30 cellular contexts compared by ENCODE assay signal in genomic region chr20:3966571-3966970, GRCh38.
"Had no signal": no experiment of that assay in that cellular context is flagged by ENCODE, and none has a peak within 500 bp of the region (broad histone marks: within the 10 kb centered on the region; RNA-seq: fewer than 3 reads in every experiment).

No MANE protein-coding gene starts in this region.

- H3K4me3 Mint-ChIP-seq: activated CD4-positive, alpha-beta memory T cell treated with anti-CD3 and anti-CD28 coated beads for 36 hours; activated CD4-positive, alpha-beta T cell treated with anti-CD3 and anti-CD28 coated beads for 36 hours; activated CD4-positive, alpha-beta T cell treated with anti-CD3 and anti-CD28 coated beads, Interleukin-2, amount 10 ng/mL, durations not matched to agents 24 days and 14 days; activated CD8-positive, alpha-beta memory T cell treated with anti-CD3 and anti-CD28 coated beads, Interleukin-2, amount 10 ng/mL, durations not matched to agents 7 days and 5 days; activated CD8-positive, alpha-beta T cell treated with anti-CD3 and anti-CD28 coated beads, Interleukin-2, amount 10 ng/mL, durations not matched to agents 7 days and 5 days; activated naive CD4-positive, alpha-beta T cell treated with anti-CD3 and anti-CD28 coated beads, Interleukin-2, amount 10 ng/mL, durations not matched to agents 7 days and 5 days; activated naive CD8-positive, alpha-beta T cell treated with anti-CD3 and anti-CD28 coated beads, Interleukin-2, amount 10 ng/mL, durations not matched to agents 7 days and 5 days; activated T-cell treated with anti-CD3 and anti-CD28 coated beads, Interleukin-2, amount 50 U/mL, for 72 hours; brain; effector memory CD8-positive, alpha-beta T cell had no signal

- H3K4me3 ChIP-seq: ascending aorta, breast epithelium, cardiac muscle cell, colonic mucosa, dorsolateral prefrontal cortex, esophagus squamous epithelium, gastroesophageal sphincter had no signal

- H3K4me1 ChIP-seq: ascending aorta, breast epithelium, colonic mucosa, gastroesophageal sphincter had no signal

- H3K27ac Mint-ChIP-seq: activated CD4-positive, alpha-beta memory T cell treated with anti-CD3 and anti-CD28 coated beads for 36 hours; activated CD4-positive, alpha-beta T cell treated with anti-CD3 and anti-CD28 coated beads for 36 hours; activated CD4-positive, alpha-beta T cell treated with anti-CD3 and anti-CD28 coated beads, Interleukin-2, amount 10 ng/mL, durations not matched to agents 24 days and 14 days; activated CD8-positive, alpha-beta memory T cell treated with anti-CD3 and anti-CD28 coated beads, Interleukin-2, amount 10 ng/mL, durations not matched to agents 7 days and 5 days; activated CD8-positive, alpha-beta T cell treated with anti-CD3 and anti-CD28 coated beads, Interleukin-2, amount 10 ng/mL, durations not matched to agents 7 days and 5 days; activated naive CD4-positive, alpha-beta T cell treated with anti-CD3 and anti-CD28 coated beads, Interleukin-2, amount 10 ng/mL, durations not matched to agents 7 days and 5 days; activated naive CD4-positive, alpha-beta T cell treated with anti-CD3 and anti-CD28 coated beads, Interleukin-2, amount 50 U/mL, for 72 hours; activated naive CD8-positive, alpha-beta T cell treated with anti-CD3 and anti-CD28 coated beads, Interleukin-2, amount 10 ng/mL, durations not matched to agents 7 days and 5 days; activated T-cell treated with anti-CD3 and anti-CD28 coated beads, Interleukin-2, amount 50 U/mL, for 72 hours; effector memory CD8-positive, alpha-beta T cell had no signal

- H3K27ac ChIP-seq: ascending aorta, breast epithelium, cardiac muscle cell, colonic mucosa, dorsolateral prefrontal cortex, epithelial cell of prostate, esophagus squamous epithelium, gastroesophageal sphincter had no signal

- H3K36me3 ChIP-seq: breast epithelium, cardiac muscle cell, colonic mucosa, gastroesophageal sphincter had no signal

- H3K27me3 ChIP-seq: ascending aorta, breast epithelium, cardiac muscle cell, colonic mucosa, dorsolateral prefrontal cortex, esophagus squamous epithelium, gastroesophageal sphincter had no signal

- DNase-seq: activated CD4-positive, alpha-beta memory T cell treated with anti-CD3 and anti-CD28 coated beads for 36 hours; activated CD4-positive, alpha-beta T cell treated with anti-CD3 and anti-CD28 coated beads for 36 hours; activated CD4-positive, alpha-beta T cell treated with anti-CD3 and anti-CD28 coated beads, Interleukin-2, amount 10 ng/mL, durations not matched to agents 24 days and 14 days; activated CD4-positive, CD25-positive, alpha-beta regulatory T cell; activated CD4-positive, CD25-positive, alpha-beta regulatory T cell treated with anti-CD3 and anti-CD28 coated beads, Interleukin-2, amount 50 U/mL, for 72 hours; activated CD8-positive, alpha-beta memory T cell treated with anti-CD3 and anti-CD28 coated beads, Interleukin-2, amount 10 ng/mL, durations not matched to agents 7 days and 5 days; activated CD8-positive, alpha-beta memory T cell treated with anti-CD3 and anti-CD28 coated beads, Interleukin-2, amount 50 U/mL, for 4 hours; activated CD8-positive, alpha-beta T cell treated with anti-CD3 and anti-CD28 coated beads, Interleukin-2, amount 10 ng/mL, durations not matched to agents 7 days and 5 days; activated gamma-delta T cell; activated naive CD4-positive, alpha-beta T cell; activated naive CD4-positive, alpha-beta T cell treated with anti-CD3 and anti-CD28 coated beads, Interleukin-2, amount 10 ng/mL, durations not matched to agents 7 days and 5 days; activated naive CD8-positive, alpha-beta T cell treated with anti-CD3 and anti-CD28 coated beads, Interleukin-2, amount 10 ng/mL, durations not matched to agents 7 days and 5 days; activated T-cell treated with anti-CD3 and anti-CD28 coated beads, Interleukin-2, amount 50 U/mL, for 1 hour; activated T-cell treated with anti-CD3 and anti-CD28 coated beads, Interleukin-2, amount 50 U/mL, for 72 hours; central memory CD4-positive, alpha-beta T cell; cerebellar nuclear complex; colonic mucosa; dorsolateral prefrontal cortex; effector memory CD8-positive, alpha-beta T cell; esophagus squamous epithelium; foreskin melanocyte; head of caudate nucleus; T-helper 2 cell had no signal

- H3K9me3 ChIP-seq: ascending aorta, breast epithelium, colonic mucosa, esophagus squamous epithelium, gastroesophageal sphincter had no signal

- H3K27me3 Mint-ChIP-seq: activated CD4-positive, alpha-beta memory T cell treated with anti-CD3 and anti-CD28 coated beads for 36 hours; activated CD4-positive, alpha-beta T cell treated with anti-CD3 and anti-CD28 coated beads for 36 hours; activated CD4-positive, alpha-beta T cell treated with anti-CD3 and anti-CD28 coated beads, Interleukin-2, amount 10 ng/mL, durations not matched to agents 24 days and 14 days; activated CD8-positive, alpha-beta memory T cell treated with anti-CD3 and anti-CD28 coated beads, Interleukin-2, amount 10 ng/mL, durations not matched to agents 7 days and 5 days; activated naive CD4-positive, alpha-beta T cell treated with anti-CD3 and anti-CD28 coated beads, Interleukin-2, amount 10 ng/mL, durations not matched to agents 7 days and 5 days; activated naive CD8-positive, alpha-beta T cell treated with anti-CD3 and anti-CD28 coated beads, Interleukin-2, amount 10 ng/mL, durations not matched to agents 7 days and 5 days; brain; effector memory CD8-positive, alpha-beta T cell had no signal

- ATAC-seq: activated CD4-positive, alpha-beta T cell treated with anti-CD3 and anti-CD28 coated beads for 36 hours; activated CD8-positive, alpha-beta memory T cell treated with anti-CD3 and anti-CD28 coated beads, Interleukin-2, amount 10 ng/mL, durations not matched to agents 7 days and 5 days; activated CD8-positive, alpha-beta T cell treated with anti-CD3 and anti-CD28 coated beads, Interleukin-2, amount 10 ng/mL, durations not matched to agents 7 days and 5 days; activated naive CD4-positive, alpha-beta T cell treated with anti-CD3 and anti-CD28 coated beads, Interleukin-2, amount 50 U/mL, for 72 hours; activated T-cell treated with anti-CD3 and anti-CD28 coated beads, Interleukin-2, amount 50 U/mL, for 72 hours; effector memory CD8-positive, alpha-beta T cell; gastroesophageal sphincter had no signal

- H3K4me1 Mint-ChIP-seq: activated CD8-positive, alpha-beta memory T cell treated with anti-CD3 and anti-CD28 coated beads, Interleukin-2, amount 10 ng/mL, durations not matched to agents 7 days and 5 days; activated naive CD4-positive, alpha-beta T cell treated with anti-CD3 and anti-CD28 coated beads, Interleukin-2, amount 10 ng/mL, durations not matched to agents 7 days and 5 days had no signal

- H3K9me3 Mint-ChIP-seq: activated CD4-positive, alpha-beta memory T cell treated with anti-CD3 and anti-CD28 coated beads for 36 hours; activated CD4-positive, alpha-beta T cell treated with anti-CD3 and anti-CD28 coated beads, Interleukin-2, amount 10 ng/mL, durations not matched to agents 24 days and 14 days; activated naive CD4-positive, alpha-beta T cell treated with anti-CD3 and anti-CD28 coated beads, Interleukin-2, amount 10 ng/mL, durations not matched to agents 7 days and 5 days; activated naive CD4-positive, alpha-beta T cell treated with anti-CD3 and anti-CD28 coated beads, Interleukin-2, amount 50 U/mL, for 72 hours; activated naive CD8-positive, alpha-beta T cell treated with anti-CD3 and anti-CD28 coated beads, Interleukin-2, amount 10 ng/mL, durations not matched to agents 7 days and 5 days; activated T-cell treated with anti-CD3 and anti-CD28 coated beads, Interleukin-2, amount 50 U/mL, for 72 hours; effector memory CD8-positive, alpha-beta T cell had no signal
